In genomic region chr6:32254761-32255211, GRCh38 we compare ENCODE assay signal across 9 cellular contexts. TPM values are rescaled to one million over a fixed set of nuclear protein-coding genes. Genes with fewer than 3 reads are reported as not detected.
DNase-seq lines count a peak whose midpoint lies in the region; ATAC-seq, FAIRE-seq and TF ChIP-seq lines count a peak whose summit lies in the region.
"Had no signal": no experiment of that assay in that cellular context is flagged by ENCODE, and none has a peak within 500 bp of the region (broad histone marks: within the 10 kb centered on the region; RNA-seq: fewer than 3 reads in every experiment).

No MANE protein-coding gene starts in this region.

- WGBS in HepG2 (ENCODE audit: low lambda C conversion rate): 26% methylated on average over 12 of the region's 12 CpGs

- no peak; the same call in 2 of the 3 replicates for ATAC-seq in HepG2
- ATAC-seq in GM18867 (IDR thresholded peaks at IDR 0.05; ENCODE audit: unreplicated experiment): no peak

- TF ChIP-seq POLR2A in HepG2 (IDR thresholded peaks at IDR 0.05; ENCODE audit: insufficient read depth in 1 of 2, low read depth in 2 of 2, low read length in 2 of 2): no peak

- POLR2A ChIA-PET in HepG2 (lab: Yijun Ruan, JAX): no interaction called here

- no peak for TF ChIP-seq RAD21 in HepG2 (CRISPR knock-in tag; IDR thresholded peaks at IDR 0.05)

- H4K20me1 ChIP-seq in HepG2 (ENCODE audit: insufficient read depth, low read length): no peaks in the 10 kb centered on the region

- H3K9me3 ChIP-seq in HepG2 (ENCODE audit: low read length) (no peaks in the 10 kb centered on the region; the same call in 1 of the 2 replicates), subcutaneous abdominal adipose tissue (ENCODE audit: control insufficient read depth in 5 of 5, low read length in 5 of 5) (no peaks in the 10 kb centered on the region)

- H3K4me1 ChIP-seq in HepG2 (ENCODE audit: insufficient read depth, low read length) (peaks cover 10% of the 10 kb centered on the region; the same call in 1 of the 2 replicates), subcutaneous abdominal adipose tissue (ENCODE audit: control insufficient read depth in 5 of 5, insufficient read depth in 5 of 5, low read length in 5 of 5) (peaks cover 0 to 22% (median 9%) of the 10 kb centered on the region in 5 donors)

- TF ChIP-seq CTCF in choroid plexus epithelial cell (conservative IDR thresholded peaks at IDR 0.05; ENCODE audit: low read depth, low read length): no peak
- TF ChIP-seq CTCF in HepG2 (CRISPR knock-in tag; IDR thresholded peaks at IDR 0.05): no peak
- no peak for TF ChIP-seq CTCF in D721Med (IDR thresholded peaks at IDR 0.05; ENCODE audit: insufficient read depth, missing control alignments)

- H3K9ac ChIP-seq in HepG2 (ENCODE audit: insufficient read depth, low read depth, low read length) (no peak overlapping the region), subcutaneous abdominal adipose tissue (ENCODE audit: low read length in 5 of 5) (peak overlapping the region in 3 of 5 donors; percentile 41 to 68 (median 48))

- peaks cover 0 to 14% of the 10 kb centered on the region in 2 experiments; a peak in 2 of 5 replicates for H3K27me3 ChIP-seq in HepG2 (ENCODE audit: control insufficient read depth in 1 of 2, insufficient read depth in 2 of 2, low read length in 2 of 2)
- no peaks in the 10 kb centered on the region for H3K27me3 ChIP-seq in subcutaneous abdominal adipose tissue (ENCODE audit: control insufficient read depth in 5 of 5, insufficient read depth in 4 of 5, low read length in 5 of 5)

- no TSS peak for BruUV-seq in HepG2 (replicated peaks; lab: Mats Ljungman, UMichigan)

- no peaks in the 10 kb centered on the region for H3K79me2 ChIP-seq in HepG2 (ENCODE audit: insufficient read depth, low read length)

- DNase-seq in M059J (ENCODE audit: low read depth) (peak; percentile 10), choroid plexus epithelial cell (ENCODE audit: low read depth) (no peak), HepG2 (ENCODE audit: low spot score) (no peak), NCI-H1048 (lab: John Stamatoyannopoulos, UW) (no peak), NCI-H524 (lab: John Stamatoyannopoulos, UW) (no peak), D721Med (ENCODE audit: insufficient read length, low spot score) (no peak)
- DNase-seq: NCI-H1105 had no signal

- FAIRE-seq in HepG2 (lab: Jason Lieb, UNC) (no peak), D721Med (lab: Jason Lieb, UNC) (no peak)

- no peak overlapping the region for H2AFZ ChIP-seq in HepG2 (ENCODE audit: low read length)

- CTCF ChIA-PET in HepG2 (lab: Yijun Ruan, JAX; ENCODE audit: low intra/inter-chr PET ratio, low total read pairs): interaction anchor here (1.2 to 1.8 kb wide), 2 partner anchors 10 to 136 kb away, joined by 5 to 6 read pairs; no protein-coding TSS in a partner anchor

- no peak overlapping the region for H3K4me2 ChIP-seq in HepG2 (ENCODE audit: low read depth, low read length)

- H3K4me3 ChIP-seq in choroid plexus epithelial cell (ENCODE audit: low read depth, low read length) (peak overlapping the region; percentile 54), HepG2 (replicated peaks in 1 of 3; ENCODE audit: insufficient read depth in 1 of 3, low read depth in 2 of 3, low read length in 3 of 3) (no peak overlapping the region; a peak in 1 of 6 replicates), subcutaneous abdominal adipose tissue (ENCODE audit: low read depth in 1 of 5, low read length in 5 of 5) (peak overlapping the region; percentile 38 to 72 (median 57))

- intact Hi-C loops in HepG2 (cut with micrococcal nuclease; ENCODE audit: unreplicated experiment): no loop called here

- in situ Hi-C loops in HepG2 (cut with HindIII; ENCODE audit: extremely low pct_ligation_motif_present, low pct_unique_long_range_greater_than_20kb): no loop called here

- H3K36me3 ChIP-seq in HepG2 (replicated peaks in 1 of 2; ENCODE audit: control insufficient read depth in 1 of 2, insufficient read depth in 2 of 2, low read length in 2 of 2) (no peaks in the 10 kb centered on the region), subcutaneous abdominal adipose tissue (ENCODE audit: control insufficient read depth in 5 of 5, insufficient read depth in 5 of 5, low read length in 5 of 5) (no peaks in the 10 kb centered on the region)

- H3K27ac ChIP-seq in HepG2 (ENCODE audit: extremely low read length, insufficient read depth, low read length): no peak overlapping the region
- H3K27ac ChIP-seq in subcutaneous abdominal adipose tissue (ENCODE audit: low read depth, low read length): peak overlapping the region; percentile 77

- TF ChIP-seq EP300 in HepG2 (IDR thresholded peaks at IDR 0.05; ENCODE audit: low read depth in 2 of 2, low read length in 2 of 2) (no peak), HepG2 (CRISPR knock-in tag; IDR thresholded peaks at IDR 0.05; ENCODE audit: borderline replicate concordance) (no peak)

TF ChIP-seq in HepG2, 621 proteins besides CTCF, POLR2A, EP300 and RAD21:
- no peak for TF ChIP-seq ZNF343 (CRISPR knock-in tag; IDR thresholded peaks at IDR 0.05)
- peak; percentile 62 for TF ChIP-seq HNRNPK (IDR thresholded peaks at IDR 0.05; ENCODE audit: low read depth, low read length, poor library complexity, severe bottlenecking)
- TF ChIP-seq, protein P1, sequence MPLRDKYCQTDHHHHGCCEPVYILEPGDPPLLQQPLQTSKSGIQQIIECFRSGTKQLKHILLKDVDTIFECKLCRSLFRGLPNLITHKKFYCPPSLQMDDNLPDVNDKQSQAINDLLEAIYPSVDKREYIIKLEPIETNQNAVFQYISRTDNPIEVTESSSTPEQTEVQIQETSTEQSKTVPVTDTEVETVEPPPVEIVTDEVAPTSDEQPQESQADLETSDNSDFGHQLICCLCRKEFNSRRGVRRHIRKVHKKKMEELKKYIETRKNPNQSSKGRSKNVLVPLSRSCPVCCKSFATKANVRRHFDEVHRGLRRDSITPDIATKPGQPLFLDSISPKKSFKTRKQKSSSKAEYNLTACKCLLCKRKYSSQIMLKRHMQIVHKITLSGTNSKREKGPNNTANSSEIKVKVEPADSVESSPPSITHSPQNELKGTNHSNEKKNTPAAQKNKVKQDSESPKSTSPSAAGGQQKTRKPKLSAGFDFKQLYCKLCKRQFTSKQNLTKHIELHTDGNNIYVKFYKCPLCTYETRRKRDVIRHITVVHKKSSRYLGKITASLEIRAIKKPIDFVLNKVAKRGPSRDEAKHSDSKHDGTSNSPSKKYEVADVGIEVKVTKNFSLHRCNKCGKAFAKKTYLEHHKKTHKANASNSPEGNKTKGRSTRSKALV (CRISPR knock-in tag; IDR thresholded peaks at IDR 0.05): no peak
- TF ChIP-seq BHLHE40 (IDR thresholded peaks at IDR 0.05; ENCODE audit: low read length): no peak
- no peak for TF ChIP-seq JUNB (CRISPR knock-in tag; IDR thresholded peaks at IDR 0.05; ENCODE audit: borderline replicate concordance)

RNA-seq across cellular contexts. Expression of gene NOTCH4, which starts 30.9 kb away (rescaled TPM):
- total RNA-seq in M059J (2014; rRNA removed; shearing (Covaris generic)): 1.7 and 2.2 TPM in 2 replicates
- 0.51 and 0.66 TPM in 2 replicates for total RNA-seq in HepG2 (2016; rRNA removed; fragmentation: Illumina TruSeq; extraction: Trizol)
- 0.26 and 0.81 TPM in 2 replicates for total RNA-seq in HepG2 (2016; cell fraction: cytosol; rRNA removed; fragmentation: Illumina TruSeq; extraction: Trizol; ENCODE audit: low read depth)
- total RNA-seq in HepG2 (2016; cell fraction: insoluble cytoplasmic fraction; rRNA removed; fragmentation: Illumina TruSeq; extraction: Trizol): 0.55 and 0.93 TPM in 2 replicates
- total RNA-seq in HepG2 (2016; cell fraction: membrane; rRNA removed; fragmentation: Illumina TruSeq; extraction: Trizol): 0.71 and 0.93 TPM in 2 replicates
- total RNA-seq in HepG2 (2016; cell fraction: nucleus; rRNA removed; fragmentation: Illumina TruSeq; extraction: Trizol): 0.44 and 0.78 TPM in 2 replicates
- 0.83 and 1.2 TPM in 2 replicates for polyA plus RNA-seq in HepG2 (2011; rRNA removed)
- 0.86 and 1.1 TPM in 2 replicates for polyA plus RNA-seq in HepG2 (2011; cell fraction: cytosol; rRNA removed)
- polyA plus RNA-seq in HepG2 (2011; cell fraction: nucleus; rRNA removed): 0.84 and 1.4 TPM in 2 replicates
- 0.75 and 0.96 TPM in 2 replicates for polyA plus RNA-seq in HepG2 (2012)
- 0.28 and 0.36 TPM in 2 replicates for polyA plus RNA-seq in HepG2 (2016; cell fraction: cytosol; fragmentation: Illumina TruSeq; extraction: Trizol; ENCODE audit: low read depth)
- polyA plus RNA-seq in HepG2 (2016; cell fraction: insoluble cytoplasmic fraction; fragmentation: Illumina TruSeq; extraction: Trizol; ENCODE audit: low read depth): 0.58 and 0.83 TPM in 2 replicates
- 0.45 and 0.56 TPM in 2 replicates for polyA plus RNA-seq in HepG2 (2016; cell fraction: membrane; fragmentation: Illumina TruSeq; extraction: Trizol; ENCODE audit: low read depth)
- polyA plus RNA-seq in HepG2 (2016; cell fraction: nucleus; fragmentation: Illumina TruSeq; extraction: Trizol; ENCODE audit: insufficient read depth, low read depth): 0.87 and 1.6 TPM in 2 replicates
- polyA minus RNA-seq in HepG2 (2011; rRNA and poly(A)+ RNA removed; ENCODE audit: low replicate concordance): 0.23 and 0.96 TPM in 2 replicates
- polyA minus RNA-seq in HepG2 (2011; cell fraction: cytosol; rRNA and poly(A)+ RNA removed): 0.70 TPM in 1 of 2 replicates, not detected in the other
- 1.5 and 3.9 TPM in 2 replicates for polyA minus RNA-seq in HepG2 (2011; cell fraction: nucleus; rRNA and poly(A)+ RNA removed)

Comparison
In these comparisons a context has a peak if more than half of its experiments do, and no peak if none do; other contexts are left out.
1. H3K4me3 ChIP-seq: peak in choroid plexus epithelial cell (single experiment) and subcutaneous abdominal adipose tissue (5 of 5); none in HepG2 (0 of 3).